In genomic region chr7:95972554-95972953, GRCh38 we compare ENCODE assay signal across 24 cellular contexts.
"Had no signal": no experiment of that assay in that cellular context is flagged by ENCODE, and none has a peak within 500 bp of the region (broad histone marks: within the 10 kb centered on the region; RNA-seq: fewer than 3 reads in every experiment).

No MANE protein-coding gene starts in this region.

- H3K27ac ChIP-seq: Peyer's patch, RWPE1, SJCRH30, VCaP had no signal

- DNase-seq: activated CD4-positive, alpha-beta memory T cell treated with anti-CD3 and anti-CD28 coated beads for 36 hours; activated CD4-positive, alpha-beta T cell treated with anti-CD3 and anti-CD28 coated beads, Interleukin-2, amount 10 ng/mL, durations not matched to agents 7 days and 5 days; activated CD4-positive, CD25-positive, alpha-beta regulatory T cell; activated gamma-delta T cell; activated naive CD4-positive, alpha-beta T cell treated with anti-CD3 and anti-CD28 coated beads for 36 hours; activated T-cell treated with anti-CD3 and anti-CD28 coated beads for 4 hours; activated T-cell treated with anti-CD3 and anti-CD28 coated beads, Interleukin-2, amount 50 U/mL, for 48 hours; MG63; MV-4-11; NCI-H1092 treated with DMSO at 0.1 percent for 48 hours; NCI-H1417 treated with DMSO at 0.1 percent for 48 hours; NCI-H1694; NCI-H2029; NCI-H510A treated with DMSO at 0.1 percent for 48 hours; NCI-H69; NK-92 treated with Interleukin-12 subunit alpha and Interleukin-12 subunit beta, amount 100 ng/mL, for 24 hours; Peyer's patch; Right ventricle myocardium superior; SJCRH30; SK-N-SH; T-helper 1 cell had no signal

- H3K36me3 ChIP-seq: MG63, Peyer's patch, SJCRH30 had no signal

- H3K27me3 ChIP-seq: MG63, Peyer's patch, SJCRH30 had no signal

- H3K4me3 ChIP-seq: MG63, Peyer's patch, SJCRH30 had no signal

- H3K4me1 ChIP-seq: Peyer's patch, SJCRH30 had no signal

- H3K9me3 ChIP-seq: MG63, Peyer's patch, SJCRH30, SK-N-SH had no signal

- ATAC-seq: activated T-helper 17 cell treated with anti-CD3 and anti-CD28 coated beads, Interleukin-2, amount 50 U/mL, for 72 hours had no signal
